In genomic region chr11:832529-833113, GRCh38 we compare ENCODE assay signal across 8 cellular contexts. TPM values are rescaled to one million over a fixed set of nuclear protein-coding genes. Genes with fewer than 3 reads are reported as not detected.
DNase-seq lines count a peak whose midpoint lies in the region; ATAC-seq and TF ChIP-seq lines count a peak whose summit lies in the region.

Gene CD151, plus strand, starts transcription at chr11:832952. Its CDS starts 3,118 bp downstream, at chr11:836070.

- H3K27me3 ChIP-seq in PC-3 (ENCODE audit: low read length) (no peaks in the 10 kb centered on the region), adrenal gland (no peaks in the 10 kb centered on the region), left ventricle myocardium inferior (ENCODE audit: low read depth) (no peaks in the 10 kb centered on the region), prostate gland (replicated peaks; ENCODE audit: insufficient read depth) (no peaks in the 10 kb centered on the region)

- H3K4me1 ChIP-seq in PC-3 (ENCODE audit: insufficient read depth, low read length) (peaks cover 28% of the 10 kb centered on the region), adrenal gland (replicated peaks in 1 of 2) (peaks cover 41 to 71% of the 10 kb centered on the region in 2 donors), left ventricle myocardium inferior (peaks cover 95% of the 10 kb centered on the region), prostate gland (replicated peaks) (peaks cover 27% of the 10 kb centered on the region)

- DNase-seq in GDM1 (lab: John Stamatoyannopoulos, UW) (peak; percentile 44), HFFc6 (no peak), PC-3 (peak; percentile 60), adrenal gland (peak in 6 of 7 donors; percentile 42 to 65 (median 56)), left ventricle myocardium inferior (peak; percentile 54), prostate gland (ENCODE audit: low spot score) (no peak), midbrain (lab: John Stamatoyannopoulos, UW) (no peak), HPDE6-E6E7 (ENCODE audit: extremely low spot score) (no peak)

- H3K9me3 ChIP-seq in PC-3 (ENCODE audit: low read length) = no peaks in the 10 kb centered on the region
- H3K9me3 ChIP-seq in adrenal gland (replicated peaks in 1 of 3) = no peaks in the 10 kb centered on the region
- no peaks in the 10 kb centered on the region for H3K9me3 ChIP-seq in left ventricle myocardium inferior (replicated peaks)
- H3K9me3 ChIP-seq in prostate gland = no peaks in the 10 kb centered on the region

- peaks cover 51% of the 10 kb centered on the region for H3K79me2 ChIP-seq in PC-3 (ENCODE audit: low read length)

- TF ChIP-seq POLR2A in adrenal gland (IDR thresholded peaks at IDR 0.05) (peak in 1 of 2 donors; percentile 24), prostate gland (IDR thresholded peaks at IDR 0.05) (no peak)

- peak within 1 kb of the TSS; percentile 99 for H3K4me2 ChIP-seq in PC-3 (ENCODE audit: low read length)

- no peak for TF ChIP-seq CTCF in HFFc6 (IDR thresholded peaks at IDR 0.05)
- no peak for TF ChIP-seq CTCF in PC-3 (conservative IDR thresholded peaks at IDR 0.05; ENCODE audit: low read depth, low read length)
- peak in 2 of 6 experiments; percentile 13 to 19 for TF ChIP-seq CTCF in adrenal gland (IDR thresholded peaks at IDR 0.05)
- no peak for TF ChIP-seq CTCF in left ventricle myocardium inferior (IDR thresholded peaks at IDR 0.05; ENCODE audit: borderline replicate concordance)
- TF ChIP-seq CTCF in prostate gland (IDR thresholded peaks at IDR 0.05) = peak in 1 of 4 experiments; percentile 16

- no peaks in the 10 kb centered on the region for H3K9me2 ChIP-seq in PC-3 (replicated peaks; ENCODE audit: low read length)

- H3K9ac ChIP-seq in PC-3 (ENCODE audit: low read length) = peak within 1 kb of the TSS; percentile 94

- no peaks in the 10 kb centered on the region for H3F3A ChIP-seq in PC-3 (ENCODE audit: low read length, unreplicated experiment)

- H3K9me3 Mint-ChIP-seq in HFFc6 = no peaks in the 10 kb centered on the region

- H3K4me1 Mint-ChIP-seq in HFFc6 (ENCODE audit: low read depth) = peaks cover 29% of the 10 kb centered on the region

- peaks cover 8% of the 10 kb centered on the region for H3K36me3 Mint-ChIP-seq in HFFc6 (ENCODE audit: low read depth)

- CTCF ChIA-PET in PC-3 (lab: Charles Lee) = interaction anchor here (1.3 kb wide), 1 partner anchor 13 kb away, joined by 18 read pairs; the partner anchor contains the start of gene PNPLA2

- H3K4me3 ChIP-seq in PC-3 (ENCODE audit: low read length) (peak within 1 kb of the TSS; percentile 83), adrenal gland (peak within 1 kb of the TSS in 3 of 4 donors; percentile 25 to 91 (median 69)), left ventricle myocardium inferior (peak within 1 kb of the TSS; percentile 93), prostate gland (peak within 1 kb of the TSS; percentile 63 to 79)

- H3K4me3 Mint-ChIP-seq in HFFc6 = peak within 1 kb of the TSS; percentile 95

- 0 to 33% (median 2%) methylated on average over 2 to 67 of the region's 67 CpGs for WGBS in adrenal gland, 4 donors
- WGBS in prostate gland = 4% methylated on average over 41 of the region's 67 CpGs

- intact Hi-C loops in PC-3 (cut with micrococcal nuclease) = no loop called here
- intact Hi-C loops in adrenal gland (cut with DNase I) = no loop called here
- intact Hi-C loops in left ventricle myocardium inferior (cut with micrococcal nuclease) = no loop called here
- intact Hi-C loops in prostate gland (cut with DNase I) = no loop called here

- peaks cover 22% of the 10 kb centered on the region for H3K27me3 Mint-ChIP-seq in HFFc6 (ENCODE audit: insufficient read depth)

- ATAC-seq in PC-3 = peak; percentile 14

- peaks cover 16% of the 10 kb centered on the region; the same call in 1 of the 2 replicates for H3K36me3 ChIP-seq in PC-3 (ENCODE audit: low read depth, low read length)
- peaks cover 0 to 16% of the 10 kb centered on the region in 2 donors for H3K36me3 ChIP-seq in adrenal gland (replicated peaks in 1 of 2)
- peaks cover 19% of the 10 kb centered on the region for H3K36me3 ChIP-seq in left ventricle myocardium inferior
- no peaks in the 10 kb centered on the region for H3K36me3 ChIP-seq in prostate gland

- no peak within 1 kb of the TSS for H2AFZ ChIP-seq in PC-3 (ENCODE audit: low read length)

- POLR2A ChIA-PET in PC-3 (lab: Charles Lee; ENCODE audit: unreplicated experiment) = interaction anchor here (0.6 to 2.0 kb wide), 3 partner anchors 13 to 44 kb away, joined by 3 to 16 read pairs (median 9); partner anchors contain the start of gene PNPLA2

- peak within 1 kb of the TSS; percentile 95 for H3K27ac Mint-ChIP-seq in HFFc6

- H3K27ac ChIP-seq in PC-3 (ENCODE audit: low read length) (peak within 1 kb of the TSS; percentile 91), adrenal gland (peak within 1 kb of the TSS in 4 of 5 donors; percentile 78 to 90 (median 87)), left ventricle myocardium inferior (replicated peaks) (peak within 1 kb of the TSS; percentile 98), prostate gland (peak within 1 kb of the TSS; percentile 76 to 77)

- peaks cover 5% of the 10 kb centered on the region for H4K20me1 ChIP-seq in PC-3 (ENCODE audit: low read length)

- BruUV-seq in PC-3 (replicated peaks; lab: Mats Ljungman, UMichigan) = no TSS peak

RNA-seq across cellular contexts. Expression of gene CD151, which starts in this region (rescaled TPM):
- total RNA-seq in HFFc6 (2021; fragmentation: NEBNext Ultra II Directional; extraction: Animal tissue kit (Norgen Biotek cat#: 25700)) = 1,000 to 10,000 TPM in 1 of 6 experiments, 100 to 1,000 TPM in 5; 719 to 1,001 (median 755) TPM
- 469 and 490 TPM in 2 replicates for total RNA-seq in PC-3 (2014; rRNA removed)
- total RNA-seq in adrenal gland = 100 to 1,000 TPM; 182 to 387 (median 330) TPM
- 100 to 1,000 TPM; 111 to 268 (median 246) TPM for polyA plus RNA-seq in adrenal gland
- total RNA-seq in left ventricle myocardium inferior = 408 TPM
- 100 to 1,000 TPM; 313 to 362 TPM for total RNA-seq in prostate gland

Comparison
In these comparisons a context has a peak if more than half of its experiments do, and no peak if none do; other contexts are left out.
1. DNase-seq: peak in GDM1 (single experiment), PC-3 (single experiment), adrenal gland (6 of 7) and left ventricle myocardium inferior (single experiment); none in HFFc6 (single experiment), prostate gland (single experiment), midbrain (single experiment) and HPDE6-E6E7 (single experiment).
2. Peak in every context shown above with its lines, with median percentiles within 50 percentile points of each other: H3K27ac ChIP-seq and H3K4me3 ChIP-seq.